26 cellular contexts compared by ENCODE assay signal in genomic region chr10:28307267-28307666, GRCh38.
"Had no signal": no experiment of that assay in that cellular context is flagged by ENCODE, and none has a peak within 500 bp of the region (broad histone marks: within the 10 kb centered on the region; RNA-seq: fewer than 3 reads in every experiment).

No MANE protein-coding gene starts in this region.

- H3K9me3 Mint-ChIP-seq: immature natural killer cell; mesothelial cell of epicardium; natural killer cell treated with Interleukin-12 subunit alpha and Interleukin-12 subunit beta and Interleukin-15 and Interleukin-18, amount 100 ng/mL, for 72 hours; type B pancreatic cell had no signal

- H3K4me1 ChIP-seq: foreskin keratinocyte, parathyroid adenoma had no signal

- DNase-seq: dermis blood vessel endothelial cell; effector memory CD4-positive, alpha-beta T cell; foreskin keratinocyte; hypothalamus; immature natural killer cell; islet precursor cell; kidney glomerular epithelial cell; mesenchymal stem cell; mucosa of descending colon; naive B cell; sigmoid colon; stimulated activated CD4-positive, alpha-beta T cell treated with anti-CD3 and anti-CD28 coated beads, Interleukin-2, amount 100 ng/mL, for 24 hours; stimulated activated CD4-positive, alpha-beta T cell treated with anti-CD3 and anti-CD28 coated beads, Interleukin-4, amount 100 ng/mL, for 24 hours; stimulated activated naive CD4-positive, alpha-beta T cell treated with Interleukin-2 at 50 U/mL for 16 hours; stomach; tibial artery had no signal

- H3K27ac Mint-ChIP-seq: mesothelial cell of epicardium; naive B cell; natural killer cell treated with Interleukin-12 subunit alpha and Interleukin-12 subunit beta and Interleukin-15 and Interleukin-18, amount 100 ng/mL, for 72 hours; progenitor cell of endocrine pancreas; stimulated activated effector memory CD8-positive, alpha-beta T cell treated with anti-CD3 and anti-CD28 coated beads, Interleukin-12 subunit alpha, Interleukin-12 subunit beta, amount 100 ng/mL, for 72 hours; type B pancreatic cell had no signal

- H3K27ac ChIP-seq: coronary artery, esophagus muscularis mucosa, foreskin keratinocyte, gastroesophageal sphincter, neutrophil, parathyroid adenoma, sigmoid colon, stomach, tibial artery had no signal

- H3K9me3 ChIP-seq: esophagus muscularis mucosa, gastroesophageal sphincter, mucosa of descending colon, neutrophil, stomach, tibial artery had no signal

- ATAC-seq: foreskin keratinocyte; gastroesophageal sphincter; mucosa of descending colon; natural killer cell treated with Interleukin-12 subunit alpha and Interleukin-12 subunit beta and Interleukin-15 and Interleukin-18, amount 100 ng/mL, for 72 hours; stimulated activated effector memory CD8-positive, alpha-beta T cell treated with anti-CD3 and anti-CD28 coated beads, Interleukin-12 subunit alpha, Interleukin-12 subunit beta, amount 100 ng/mL, for 72 hours had no signal

- H3K36me3 ChIP-seq: esophagus muscularis mucosa, gastroesophageal sphincter, neutrophil, sigmoid colon, stomach, tibial artery had no signal

- H3K4me3 ChIP-seq: coronary artery, esophagus muscularis mucosa, gastroesophageal sphincter, mucosa of descending colon, sigmoid colon, stomach, tibial artery had no signal

- H3K27me3 ChIP-seq: esophagus muscularis mucosa, gastroesophageal sphincter, neutrophil, sigmoid colon had no signal

- H3K36me3 Mint-ChIP-seq: mesothelial cell of epicardium; stimulated activated effector memory CD8-positive, alpha-beta T cell treated with anti-CD3 and anti-CD28 coated beads, Interleukin-12 subunit alpha, Interleukin-12 subunit beta, amount 100 ng/mL, for 72 hours; type B pancreatic cell had no signal

- H3K4me3 Mint-ChIP-seq: immature natural killer cell; mesothelial cell of epicardium; naive B cell; natural killer cell treated with Interleukin-12 subunit alpha and Interleukin-12 subunit beta and Interleukin-15 and Interleukin-18, amount 100 ng/mL, for 72 hours; stimulated activated effector memory CD8-positive, alpha-beta T cell treated with anti-CD3 and anti-CD28 coated beads, Interleukin-12 subunit alpha, Interleukin-12 subunit beta, amount 100 ng/mL, for 72 hours; type B pancreatic cell had no signal
